In genomic region chr14:103128631-103129300, GRCh38 we compare ENCODE assay signal across 15 cellular contexts. TPM values are rescaled to one million over a fixed set of nuclear protein-coding genes. Genes with fewer than 3 reads are reported as not detected.
DNase-seq lines count a peak whose midpoint lies in the region; ATAC-seq and TF ChIP-seq lines count a peak whose summit lies in the region.
"Had no signal": no experiment of that assay in that cellular context is flagged by ENCODE, and none has a peak within 500 bp of the region (broad histone marks: within the 10 kb centered on the region; RNA-seq: fewer than 3 reads in every experiment).

No MANE protein-coding gene starts in this region.

- H2AFZ ChIP-seq in SK-N-SH (ENCODE audit: low read depth) = no peak overlapping the region

- H3K79me2 ChIP-seq in SK-N-SH (ENCODE audit: insufficient read depth) = no peaks in the 10 kb centered on the region

- 26% methylated on average over 13 of the region's 13 CpGs for WGBS in SK-N-SH (ENCODE audit: low lambda C conversion rate)
- 46% methylated on average over 9 of the region's 13 CpGs for WGBS in suprapubic skin

- POLR2A ChIA-PET in SK-N-SH (lab: Yijun Ruan, JAX) = no interaction called here

- TF ChIP-seq CTCF in SK-N-SH (IDR thresholded peaks at IDR 0.05) (no peak), suprapubic skin (IDR thresholded peaks at IDR 0.05) (no peak), tibial artery (IDR thresholded peaks at IDR 0.05) (no peak)

- H4K20me1 ChIP-seq in SK-N-SH (ENCODE audit: insufficient read depth) = no peaks in the 10 kb centered on the region

- CTCF ChIA-PET in SK-N-SH (lab: Yijun Ruan, JAX) = interaction anchor here (1.2 to 8.9 kb wide), 6 partner anchors 7 to 163 kb away, joined by 3 to 132 read pairs (median 18); no protein-coding TSS in a partner anchor

- TF ChIP-seq EP300 in SK-N-SH (IDR thresholded peaks at IDR 0.05; ENCODE audit: borderline replicate concordance in 1 of 2, low read depth in 1 of 2, low read length in 1 of 2) (peak in 1 of 2 experiments; percentile 64; a peak in 1 of 4 replicates), suprapubic skin (IDR thresholded peaks at IDR 0.05) (no peak)

- H3K9me3 ChIP-seq in SK-N-SH (no peaks in the 10 kb centered on the region), suprapubic skin (no peaks in the 10 kb centered on the region), tibial artery (no peaks in the 10 kb centered on the region)

- TF ChIP-seq POLR2A in suprapubic skin (IDR thresholded peaks at IDR 0.05) = no peak

- H3K4me3 ChIP-seq in SK-N-SH (ENCODE audit: low read depth in 2 of 2, low read length in 1 of 2) (no peak overlapping the region), suprapubic skin (no peak overlapping the region), tibial artery (no peak overlapping the region)

- H3K27me3 ChIP-seq in SK-N-SH (ENCODE audit: insufficient read depth) (no peaks in the 10 kb centered on the region), suprapubic skin (no peaks in the 10 kb centered on the region), tibial artery (peaks cover 0 to 68% of the 10 kb centered on the region in 2 donors)

- peak overlapping the region; percentile 78 for H3K4me2 ChIP-seq in SK-N-SH

- H3K36me3 ChIP-seq in SK-N-SH (replicated peaks in 1 of 2; ENCODE audit: control insufficient read depth in 1 of 2, insufficient read depth in 2 of 2, low read length in 1 of 2) (no peaks in the 10 kb centered on the region), suprapubic skin (peaks cover 39% of the 10 kb centered on the region), tibial artery (peaks cover 0 to 18% (median 15%) of the 10 kb centered on the region in 3 donors)

- peaks cover 7% of the 10 kb centered on the region for H3F3A ChIP-seq in SK-N-SH (replicated peaks; ENCODE audit: insufficient read depth)

- TF ChIP-seq RAD21 in SK-N-SH (IDR thresholded peaks at IDR 0.05; ENCODE audit: low read length) = no peak

- no peaks in the 10 kb centered on the region for H3K9me2 ChIP-seq in SK-N-SH

- peak; percentile 59 for DNase-seq in DMS79 treated with DMSO at 0.1 percent for 48 hours (lab: John Stamatoyannopoulos, UW)
- no peak for DNase-seq in DMS79 (lab: John Stamatoyannopoulos, UW)
- DNase-seq in SK-N-SH = peak; percentile 54
- peak; percentile 49 for DNase-seq in left lobe of liver (ENCODE audit: low spot score)
- no peak for DNase-seq in suprapubic skin (ENCODE audit: low spot score in 2 of 2)
- no peak for DNase-seq in SHP77 treated with DMSO at 0.1 percent for 48 hours (lab: John Stamatoyannopoulos, UW)
- DNase-seq in tibial artery = no peak
- DNase-seq: activated CD4-positive, alpha-beta T cell treated with anti-CD3 and anti-CD28 coated beads for 48 hours; activated gamma-delta T cell; stimulated activated CD4-positive, alpha-beta T cell treated with anti-CD3 and anti-CD28 coated beads, Interleukin-2, amount 100 ng/mL, for 24 hours; SW 1271 had no signal

- intact Hi-C loops in tibial artery (cut with DNase I; ENCODE audit: low total_unique reads) = no loop called here

- H3K4me1 ChIP-seq in SK-N-SH (ENCODE audit: control insufficient read depth in 1 of 2, insufficient read depth in 2 of 2, low read depth in 1 of 2, low read length in 1 of 2) (peaks cover 32 to 51% of the 10 kb centered on the region in 2 experiments; a peak in 3 of 4 replicates), suprapubic skin (peaks cover 74% of the 10 kb centered on the region), tibial artery (peaks cover 0 to 72% (median 18%) of the 10 kb centered on the region in 4 donors)

- H3K27ac ChIP-seq in SK-N-SH (ENCODE audit: low read depth in 2 of 2, low read length in 1 of 2) = peak overlapping the region in 1 of 2 experiments; percentile 22; a peak in 1 of 4 replicates
- H3K27ac ChIP-seq in suprapubic skin = peak overlapping the region; percentile 54
- no peak overlapping the region for H3K27ac ChIP-seq in tibial artery
- H3K27ac ChIP-seq: 22Rv1 had no signal

- no peak overlapping the region for H3K9ac ChIP-seq in SK-N-SH

- peak; percentile 1 for ATAC-seq in left lobe of liver
- no peak for ATAC-seq in HG03139 (IDR thresholded peaks at IDR 0.05; ENCODE audit: unreplicated experiment)

TF ChIP-seq in SK-N-SH, 30 proteins besides CTCF, POLR2A, EP300 and RAD21 (continues in another document):
- no peak for TF ChIP-seq RFX5 (IDR thresholded peaks at IDR 0.05; ENCODE audit: low read length)
- peak; percentile 49 for TF ChIP-seq NFIC (IDR thresholded peaks at IDR 0.05; ENCODE audit: borderline replicate concordance)
- TF ChIP-seq ZBTB33 (IDR thresholded peaks at IDR 0.05; ENCODE audit: borderline replicate concordance, low read depth) = no peak
- no peak for TF ChIP-seq MEF2A (IDR thresholded peaks at IDR 0.05; ENCODE audit: borderline replicate concordance, low read depth)
- no peak for TF ChIP-seq USF2 (IDR thresholded peaks at IDR 0.05; ENCODE audit: borderline replicate concordance, low read depth, low read length)
- TF ChIP-seq ELF1 (IDR thresholded peaks at IDR 0.05) = no peak
- TF ChIP-seq TEAD4 (IDR thresholded peaks at IDR 0.05; ENCODE audit: borderline replicate concordance, insufficient read depth) = no peak
- no peak for TF ChIP-seq YY1 (IDR thresholded peaks at IDR 0.05; ENCODE audit: low read depth)
- no peak for TF ChIP-seq SIN3A (IDR thresholded peaks at IDR 0.05; ENCODE audit: borderline replicate concordance, low read depth, low read length)
- TF ChIP-seq NRF1 (IDR thresholded peaks at IDR 0.05; ENCODE audit: low read depth, low read length) = no peak
- TF ChIP-seq RCOR1 (IDR thresholded peaks at IDR 0.05; ENCODE audit: low read length) = no peak
- TF ChIP-seq GABPA (IDR thresholded peaks at IDR 0.05; ENCODE audit: low read depth) = no peak
- TF ChIP-seq RXRA (IDR thresholded peaks at IDR 0.05; ENCODE audit: borderline replicate concordance, low read depth) = peak; percentile 87; the same call in 1 of the 2 replicates
- TF ChIP-seq TCF12 (IDR thresholded peaks at IDR 0.05) = peak; percentile 64
- no peak for TF ChIP-seq CHD2 (IDR thresholded peaks at IDR 0.05; ENCODE audit: low read length, partially characterized antibody)
- peak; percentile 55 for TF ChIP-seq PBX3 (IDR thresholded peaks at IDR 0.05)
- no peak for TF ChIP-seq FOXM1 (IDR thresholded peaks at IDR 0.05; ENCODE audit: low read depth)
- TF ChIP-seq EZH2phosphoT487 (IDR thresholded peaks at IDR 0.05; ENCODE audit: borderline replicate concordance, low read depth) = no peak
- TF ChIP-seq IRF3 (IDR thresholded peaks at IDR 0.05; ENCODE audit: low read depth, low read length) = no peak

RNA-seq across cellular contexts. Expression of gene TNFAIP2, which starts 5.5 kb away (rescaled TPM):
- polyA plus RNA-seq in SK-N-SH (2012; rRNA removed) = 11.8 and 16.0 TPM in 2 replicates
- 4.8 and 7.6 TPM in 2 replicates for polyA plus RNA-seq in SK-N-SH (2012; cell fraction: cytosol; rRNA removed)
- polyA plus RNA-seq in SK-N-SH (2012; cell fraction: nucleus; rRNA removed) = 31.4 and 61.9 TPM in 2 replicates
- total RNA-seq in left lobe of liver (27.9 TPM), suprapubic skin (10 to 100 TPM; 11.9 to 23.3 (median 16.4) TPM)

RNA-seq across cellular contexts. Expression of gene EXOC3L4, which starts 34.2 kb away (rescaled TPM):
- 0.21 and 0.46 TPM in 2 replicates for polyA plus RNA-seq in SK-N-SH (2012; rRNA removed)
- 0.04 and 0.08 TPM in 2 replicates for polyA plus RNA-seq in SK-N-SH (2012; cell fraction: cytosol; rRNA removed)
- 0.72 and 0.73 TPM in 2 replicates for polyA plus RNA-seq in SK-N-SH (2012; cell fraction: nucleus; rRNA removed)
- total RNA-seq in left lobe of liver = 81.5 TPM
- 1 to 10 TPM in 1 of 4 donors, not detected in 3; 1.5 TPM for total RNA-seq in suprapubic skin

RNA-seq across cellular contexts. Expression of gene LBHD2, which starts 44.8 kb away (rescaled TPM):
- not detected in 2 replicates for polyA plus RNA-seq in SK-N-SH (2012; rRNA removed)
- not detected in 2 replicates for polyA plus RNA-seq in SK-N-SH (2012; cell fraction: cytosol; rRNA removed)
- not detected in 2 replicates for polyA plus RNA-seq in SK-N-SH (2012; cell fraction: nucleus; rRNA removed)
- total RNA-seq in left lobe of liver (not detected), suprapubic skin (not detected)
- total RNA-seq: cerebellum, kidney epithelial cell had no signal

Comparison
In these comparisons a context has a peak if more than half of its experiments do, and no peak if none do; other contexts are left out.
1. DNase-seq: peak in DMS79 treated with DMSO at 0.1 percent for 48 hours (single experiment), SK-N-SH (single experiment) and left lobe of liver (single experiment); none in DMS79 (single experiment), suprapubic skin (0 of 2), SHP77 treated with DMSO at 0.1 percent for 48 hours (single experiment) and tibial artery (0 of 2).
2. RNA of gene EXOC3L4, which starts 34.2 kb away (total RNA-seq): 81.5 TPM in left lobe of liver (single experiment); 1.5 TPM in suprapubic skin; every median in the first group is over 10 times any median in the second.